Comparison of ENCODE assay signal across 1 cellular context in the genomic region with DNA sequence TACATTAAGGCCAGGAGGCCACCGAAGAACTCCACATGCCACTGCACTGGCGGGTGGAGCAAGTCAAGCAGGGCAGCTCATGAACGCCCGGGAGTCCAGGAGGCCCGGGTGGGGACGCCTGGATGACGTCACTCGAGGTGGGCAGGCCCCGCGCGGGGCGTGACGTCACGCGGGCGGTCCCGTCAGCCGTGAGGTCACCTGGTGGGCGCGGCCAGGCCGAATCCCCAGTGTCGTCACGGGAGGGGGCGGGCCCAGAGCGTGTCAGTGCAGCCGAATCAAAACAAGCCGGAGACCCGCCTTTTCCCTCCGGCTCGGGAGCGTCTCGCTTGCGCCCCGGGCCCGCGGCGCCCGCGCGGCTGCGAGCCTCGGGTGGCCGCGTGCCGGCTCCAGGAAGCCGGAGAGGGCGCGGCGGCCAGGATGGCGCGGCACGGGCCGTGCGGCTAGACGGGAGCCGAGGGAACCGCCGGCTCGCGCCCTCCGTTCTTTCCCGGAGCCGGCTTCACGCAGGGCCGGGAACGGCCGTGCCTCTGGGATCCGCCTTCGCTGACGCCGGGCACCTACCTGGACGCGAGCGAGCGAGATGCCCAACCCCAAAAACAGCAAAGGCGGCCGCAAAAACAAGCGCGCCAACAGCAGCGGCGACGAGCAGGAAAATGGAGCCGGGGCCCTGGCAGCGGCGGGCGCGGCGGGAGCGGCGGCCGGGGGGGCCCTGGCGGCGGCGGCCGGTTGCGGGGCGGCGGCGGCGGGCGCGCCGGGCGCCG.
TF ChIP-seq lines count a peak whose summit lies in the region.

A gene with protein sequence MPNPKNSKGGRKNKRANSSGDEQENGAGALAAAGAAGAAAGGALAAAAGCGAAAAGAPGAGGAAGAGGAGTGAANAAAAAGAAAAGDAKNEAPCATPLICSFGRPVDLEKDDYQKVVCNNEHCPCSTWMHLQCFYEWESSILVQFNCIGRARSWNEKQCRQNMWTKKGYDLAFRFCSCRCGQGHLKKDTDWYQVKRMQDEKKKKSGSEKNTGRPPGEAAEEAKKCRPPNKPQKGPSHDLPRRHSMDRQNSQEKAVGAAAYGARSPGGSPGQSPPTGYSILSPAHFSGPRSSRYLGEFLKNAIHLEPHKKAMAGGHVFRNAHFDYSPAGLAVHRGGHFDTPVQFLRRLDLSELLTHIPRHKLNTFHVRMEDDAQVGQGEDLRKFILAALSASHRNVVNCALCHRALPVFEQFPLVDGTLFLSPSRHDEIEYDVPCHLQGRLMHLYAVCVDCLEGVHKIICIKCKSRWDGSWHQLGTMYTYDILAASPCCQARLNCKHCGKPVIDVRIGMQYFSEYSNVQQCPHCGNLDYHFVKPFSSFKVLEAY (plus strand): TSS at position 264 of the 761 bp plus-strand sequence. CDS start 317 bp downstream, at position 581.

TF ChIP-seq in HEK293, 187 proteins besides CTCF, POLR2A, EP300 and RAD21 (continued from another document and continues in another):
- TF ChIP-seq ZNF292 (tag by site-specific recombination; IDR thresholded peaks at IDR 0.05; ENCODE audit: borderline replicate concordance, low read depth) (no peak), ZNF571 (tag by site-specific recombination; IDR thresholded peaks at IDR 0.05) (no peak), ZNF24 (tag by site-specific recombination; IDR thresholded peaks at IDR 0.05) (peak; percentile 55; the same call in 1 of the 2 replicates), HOXD13 (CRISPR knock-in tag; IDR thresholded peaks at IDR 0.05; ENCODE audit: borderline replicate concordance) (no peak), KLF10 (tag by site-specific recombination; IDR thresholded peaks at IDR 0.05) (peak; percentile 98), ZSCAN30 (tag by site-specific recombination; IDR thresholded peaks at IDR 0.05) (peak; percentile 38; the same call in 1 of the 2 replicates), ZNF37A (tag by site-specific recombination; IDR thresholded peaks at IDR 0.05) (no peak), ZXDB (tag by site-specific recombination; IDR thresholded peaks at IDR 0.05) (peak; percentile 85), ZNF621 (tag by site-specific recombination; IDR thresholded peaks at IDR 0.05) (no peak), ZNF121 (tag by site-specific recombination; IDR thresholded peaks at IDR 0.05) (no peak), ZNF2 (tag by site-specific recombination; IDR thresholded peaks at IDR 0.05) (peak; percentile 57; the same call in 1 of the 2 replicates), HOXC10 (CRISPR knock-in tag; IDR thresholded peaks at IDR 0.05) (0 out of 2 replicates have a peak, but pooled peaks have one; percentile 21), ZNF211 (tag by site-specific recombination; IDR thresholded peaks at IDR 0.05; ENCODE audit: low read depth) (no peak), ZNF561 (tag by site-specific recombination; IDR thresholded peaks at IDR 0.05; ENCODE audit: borderline replicate concordance) (peak; percentile 70; the same call in 1 of the 2 replicates), KLF1 (tag by site-specific recombination; IDR thresholded peaks at IDR 0.05) (peak; percentile 97), ZNF785 (tag by site-specific recombination; IDR thresholded peaks at IDR 0.05) (no peak), SP7 (tag by site-specific recombination; IDR thresholded peaks at IDR 0.05) (peak; percentile 95), ZNF114 (tag by site-specific recombination; IDR thresholded peaks at IDR 0.05) (no peak), ZNF768 (tag by site-specific recombination; IDR thresholded peaks at IDR 0.05) (no peak), HOXA7 (CRISPR knock-in tag; IDR thresholded peaks at IDR 0.05; ENCODE audit: borderline replicate concordance) (no peak), ZNF19 (tag by site-specific recombination; IDR thresholded peaks at IDR 0.05; ENCODE audit: low read depth) (no peak), YY1 (tag by site-specific recombination; IDR thresholded peaks at IDR 0.05) (peak; percentile 13; the same call in 1 of the 2 replicates), ZNF548 (tag by site-specific recombination; IDR thresholded peaks at IDR 0.05) (no peak), IKZF3 (tag by site-specific recombination; IDR thresholded peaks at IDR 0.05) (0 out of 2 replicates have a peak, but pooled peaks have one; percentile 23), ZBTB20 (tag by site-specific recombination; IDR thresholded peaks at IDR 0.05) (peak; percentile 78; the same call in 1 of the 2 replicates), ZNF202 (tag by site-specific recombination; IDR thresholded peaks at IDR 0.05; ENCODE audit: borderline replicate concordance) (no peak), ZFP37 (tag by site-specific recombination; IDR thresholded peaks at IDR 0.05) (0 out of 2 replicates have a peak, but pooled peaks have one; percentile 33), SCRT1 (tag by site-specific recombination; IDR thresholded peaks at IDR 0.05; ENCODE audit: borderline replicate concordance) (no peak), SETDB1 (IDR thresholded peaks at IDR 0.05; ENCODE audit: insufficient read length, low read length) (no peak), ZBTB8A (tag by site-specific recombination; IDR thresholded peaks at IDR 0.05) (peak; percentile 95), ZBTB7A (tag by site-specific recombination; IDR thresholded peaks at IDR 0.05; ENCODE audit: low read depth) (no peak), OVOL3 (tag by site-specific recombination; IDR thresholded peaks at IDR 0.05) (no peak), ZNF140 (tag by site-specific recombination; IDR thresholded peaks at IDR 0.05) (no peak)
- TF ChIP-seq, protein P1, sequence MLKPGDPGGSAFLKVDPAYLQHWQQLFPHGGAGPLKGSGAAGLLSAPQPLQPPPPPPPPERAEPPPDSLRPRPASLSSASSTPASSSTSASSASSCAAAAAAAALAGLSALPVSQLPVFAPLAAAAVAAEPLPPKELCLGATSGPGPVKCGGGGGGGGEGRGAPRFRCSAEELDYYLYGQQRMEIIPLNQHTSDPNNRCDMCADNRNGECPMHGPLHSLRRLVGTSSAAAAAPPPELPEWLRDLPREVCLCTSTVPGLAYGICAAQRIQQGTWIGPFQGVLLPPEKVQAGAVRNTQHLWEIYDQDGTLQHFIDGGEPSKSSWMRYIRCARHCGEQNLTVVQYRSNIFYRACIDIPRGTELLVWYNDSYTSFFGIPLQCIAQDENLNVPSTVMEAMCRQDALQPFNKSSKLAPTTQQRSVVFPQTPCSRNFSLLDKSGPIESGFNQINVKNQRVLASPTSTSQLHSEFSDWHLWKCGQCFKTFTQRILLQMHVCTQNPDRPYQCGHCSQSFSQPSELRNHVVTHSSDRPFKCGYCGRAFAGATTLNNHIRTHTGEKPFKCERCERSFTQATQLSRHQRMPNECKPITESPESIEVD (tag by site-specific recombination; IDR thresholded peaks at IDR 0.05), result no peak
- TF ChIP-seq, protein P2, sequence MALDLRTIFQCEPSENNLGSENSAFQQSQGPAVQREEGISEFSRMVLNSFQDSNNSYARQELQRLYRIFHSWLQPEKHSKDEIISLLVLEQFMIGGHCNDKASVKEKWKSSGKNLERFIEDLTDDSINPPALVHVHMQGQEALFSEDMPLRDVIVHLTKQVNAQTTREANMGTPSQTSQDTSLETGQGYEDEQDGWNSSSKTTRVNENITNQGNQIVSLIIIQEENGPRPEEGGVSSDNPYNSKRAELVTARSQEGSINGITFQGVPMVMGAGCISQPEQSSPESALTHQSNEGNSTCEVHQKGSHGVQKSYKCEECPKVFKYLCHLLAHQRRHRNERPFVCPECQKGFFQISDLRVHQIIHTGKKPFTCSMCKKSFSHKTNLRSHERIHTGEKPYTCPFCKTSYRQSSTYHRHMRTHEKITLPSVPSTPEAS (tag by site-specific recombination; IDR thresholded peaks at IDR 0.05), result peak; percentile 57
- TF ChIP-seq, protein P3, sequence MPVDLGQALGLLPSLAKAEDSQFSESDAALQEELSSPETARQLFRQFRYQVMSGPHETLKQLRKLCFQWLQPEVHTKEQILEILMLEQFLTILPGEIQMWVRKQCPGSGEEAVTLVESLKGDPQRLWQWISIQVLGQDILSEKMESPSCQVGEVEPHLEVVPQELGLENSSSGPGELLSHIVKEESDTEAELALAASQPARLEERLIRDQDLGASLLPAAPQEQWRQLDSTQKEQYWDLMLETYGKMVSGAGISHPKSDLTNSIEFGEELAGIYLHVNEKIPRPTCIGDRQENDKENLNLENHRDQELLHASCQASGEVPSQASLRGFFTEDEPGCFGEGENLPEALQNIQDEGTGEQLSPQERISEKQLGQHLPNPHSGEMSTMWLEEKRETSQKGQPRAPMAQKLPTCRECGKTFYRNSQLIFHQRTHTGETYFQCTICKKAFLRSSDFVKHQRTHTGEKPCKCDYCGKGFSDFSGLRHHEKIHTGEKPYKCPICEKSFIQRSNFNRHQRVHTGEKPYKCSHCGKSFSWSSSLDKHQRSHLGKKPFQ (tag by site-specific recombination; IDR thresholded peaks at IDR 0.05), result no peak
- TF ChIP-seq, protein P4, sequence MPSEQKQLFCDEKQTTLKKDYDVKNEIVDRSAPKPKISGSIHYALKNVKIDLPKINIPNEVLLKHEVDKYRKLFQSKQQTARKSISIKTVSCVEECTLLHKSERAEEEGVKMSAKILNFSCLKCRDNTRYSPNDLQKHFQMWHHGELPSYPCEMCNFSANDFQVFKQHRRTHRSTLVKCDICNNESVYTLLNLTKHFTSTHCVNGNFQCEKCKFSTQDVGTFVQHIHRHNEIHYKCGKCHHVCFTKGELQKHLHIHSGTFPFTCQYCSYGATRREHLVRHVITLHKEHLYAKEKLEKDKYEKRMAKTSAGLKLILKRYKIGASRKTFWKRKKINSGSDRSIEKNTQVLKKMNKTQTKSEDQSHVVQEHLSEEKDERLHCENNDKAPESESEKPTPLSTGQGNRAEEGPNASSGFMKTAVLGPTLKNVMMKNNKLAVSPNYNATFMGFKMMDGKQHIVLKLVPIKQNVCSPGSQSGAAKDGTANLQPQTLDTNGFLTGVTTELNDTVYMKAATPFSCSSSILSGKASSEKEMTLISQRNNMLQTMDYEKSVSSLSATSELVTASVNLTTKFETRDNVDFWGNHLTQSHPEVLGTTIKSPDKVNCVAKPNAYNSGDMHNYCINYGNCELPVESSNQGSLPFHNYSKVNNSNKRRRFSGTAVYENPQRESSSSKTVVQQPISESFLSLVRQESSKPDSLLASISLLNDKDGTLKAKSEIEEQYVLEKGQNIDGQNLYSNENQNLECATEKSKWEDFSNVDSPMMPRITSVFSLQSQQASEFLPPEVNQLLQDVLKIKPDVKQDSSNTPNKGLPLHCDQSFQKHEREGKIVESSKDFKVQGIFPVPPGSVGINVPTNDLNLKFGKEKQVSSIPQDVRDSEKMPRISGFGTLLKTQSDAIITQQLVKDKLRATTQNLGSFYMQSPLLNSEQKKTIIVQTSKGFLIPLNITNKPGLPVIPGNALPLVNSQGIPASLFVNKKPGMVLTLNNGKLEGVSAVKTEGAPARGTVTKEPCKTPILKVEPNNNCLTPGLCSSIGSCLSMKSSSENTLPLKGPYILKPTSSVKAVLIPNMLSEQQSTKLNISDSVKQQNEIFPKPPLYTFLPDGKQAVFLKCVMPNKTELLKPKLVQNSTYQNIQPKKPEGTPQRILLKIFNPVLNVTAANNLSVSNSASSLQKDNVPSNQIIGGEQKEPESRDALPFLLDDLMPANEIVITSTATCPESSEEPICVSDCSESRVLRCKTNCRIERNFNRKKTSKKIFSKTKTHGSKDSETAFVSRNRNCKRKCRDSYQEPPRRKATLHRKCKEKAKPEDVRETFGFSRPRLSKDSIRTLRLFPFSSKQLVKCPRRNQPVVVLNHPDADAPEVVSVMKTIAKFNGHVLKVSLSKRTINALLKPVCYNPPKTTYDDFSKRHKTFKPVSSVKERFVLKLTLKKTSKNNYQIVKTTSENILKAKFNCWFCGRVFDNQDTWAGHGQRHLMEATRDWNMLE (tag by site-specific recombination; conservative IDR thresholded peaks at IDR 0.05; ENCODE audit: low read depth), result no peak
- TF ChIP-seq, protein P5, sequence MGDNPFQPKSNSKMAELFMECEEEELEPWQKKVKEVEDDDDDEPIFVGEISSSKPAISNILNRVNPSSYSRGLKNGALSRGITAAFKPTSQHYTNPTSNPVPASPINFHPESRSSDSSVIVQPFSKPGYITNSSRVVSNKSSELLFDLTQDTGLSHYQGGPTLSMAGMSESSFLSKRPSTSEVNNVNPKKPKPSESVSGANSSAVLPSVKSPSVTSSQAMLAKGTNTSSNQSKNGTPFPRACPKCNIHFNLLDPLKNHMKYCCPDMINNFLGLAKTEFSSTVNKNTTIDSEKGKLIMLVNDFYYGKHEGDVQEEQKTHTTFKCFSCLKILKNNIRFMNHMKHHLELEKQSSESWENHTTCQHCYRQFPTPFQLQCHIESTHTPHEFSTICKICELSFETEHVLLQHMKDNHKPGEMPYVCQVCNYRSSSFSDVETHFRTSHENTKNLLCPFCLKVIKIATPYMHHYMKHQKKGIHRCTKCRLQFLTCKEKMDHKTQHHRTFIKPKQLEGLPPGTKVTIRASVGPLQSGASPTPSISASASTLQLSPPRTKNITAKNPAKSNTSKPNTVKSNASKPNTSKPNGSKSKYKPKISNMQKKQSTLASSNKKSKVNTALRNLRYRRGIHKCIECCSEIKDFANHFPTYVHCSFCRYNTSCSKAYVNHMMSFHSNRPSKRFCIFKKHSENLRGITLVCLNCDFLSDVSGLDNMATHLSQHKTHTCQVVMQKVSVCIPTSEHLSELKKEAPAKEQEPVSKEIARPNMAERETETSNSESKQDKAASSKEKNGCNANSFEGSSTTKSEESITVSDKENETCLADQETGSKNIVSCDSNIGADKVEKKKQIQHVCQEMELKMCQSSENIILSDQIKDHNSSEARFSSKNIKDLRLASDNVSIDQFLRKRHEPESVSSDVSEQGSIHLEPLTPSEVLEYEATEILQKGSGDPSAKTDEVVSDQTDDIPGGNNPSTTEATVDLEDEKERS (tag by site-specific recombination; IDR thresholded peaks at IDR 0.05), result 0 out of 2 replicates have a peak, but pooled peaks have one; percentile 13
- TF ChIP-seq, protein P6, sequence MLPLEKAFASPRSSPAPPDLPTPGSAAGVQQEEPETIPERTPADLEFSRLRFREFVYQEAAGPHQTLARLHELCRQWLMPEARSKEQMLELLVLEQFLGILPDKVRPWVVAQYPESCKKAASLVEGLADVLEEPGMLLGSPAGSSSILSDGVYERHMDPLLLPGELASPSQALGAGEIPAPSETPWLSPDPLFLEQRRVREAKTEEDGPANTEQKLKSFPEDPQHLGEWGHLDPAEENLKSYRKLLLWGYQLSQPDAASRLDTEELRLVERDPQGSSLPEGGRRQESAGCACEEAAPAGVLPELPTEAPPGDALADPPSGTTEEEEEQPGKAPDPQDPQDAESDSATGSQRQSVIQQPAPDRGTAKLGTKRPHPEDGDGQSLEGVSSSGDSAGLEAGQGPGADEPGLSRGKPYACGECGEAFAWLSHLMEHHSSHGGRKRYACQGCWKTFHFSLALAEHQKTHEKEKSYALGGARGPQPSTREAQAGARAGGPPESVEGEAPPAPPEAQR (tag by site-specific recombination; IDR thresholded peaks at IDR 0.05), result peak; percentile 68; the same call in 1 of the 2 replicates
- TF ChIP-seq, protein P7, sequence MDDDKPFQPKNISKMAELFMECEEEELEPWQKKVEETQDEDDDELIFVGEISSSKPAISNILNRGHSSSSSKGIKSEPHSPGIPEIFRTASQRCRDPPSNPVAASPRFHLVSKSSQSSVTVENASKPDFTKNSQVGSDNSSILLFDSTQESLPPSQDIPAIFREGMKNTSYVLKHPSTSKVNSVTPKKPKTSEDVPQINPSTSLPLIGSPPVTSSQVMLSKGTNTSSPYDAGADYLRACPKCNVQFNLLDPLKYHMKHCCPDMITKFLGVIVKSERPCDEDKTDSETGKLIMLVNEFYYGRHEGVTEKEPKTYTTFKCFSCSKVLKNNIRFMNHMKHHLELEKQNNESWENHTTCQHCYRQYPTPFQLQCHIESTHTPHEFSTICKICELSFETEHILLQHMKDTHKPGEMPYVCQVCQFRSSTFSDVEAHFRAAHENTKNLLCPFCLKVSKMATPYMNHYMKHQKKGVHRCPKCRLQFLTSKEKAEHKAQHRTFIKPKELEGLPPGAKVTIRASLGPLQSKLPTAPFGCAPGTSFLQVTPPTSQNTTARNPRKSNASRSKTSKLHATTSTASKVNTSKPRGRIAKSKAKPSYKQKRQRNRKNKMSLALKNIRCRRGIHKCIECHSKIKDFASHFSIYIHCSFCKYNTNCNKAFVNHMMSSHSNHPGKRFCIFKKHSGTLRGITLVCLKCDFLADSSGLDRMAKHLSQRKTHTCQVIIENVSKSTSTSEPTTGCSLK (tag by site-specific recombination; IDR thresholded peaks at IDR 0.05), result no peak
